14 cellular contexts compared by ENCODE assay signal in the genomic region with DNA sequence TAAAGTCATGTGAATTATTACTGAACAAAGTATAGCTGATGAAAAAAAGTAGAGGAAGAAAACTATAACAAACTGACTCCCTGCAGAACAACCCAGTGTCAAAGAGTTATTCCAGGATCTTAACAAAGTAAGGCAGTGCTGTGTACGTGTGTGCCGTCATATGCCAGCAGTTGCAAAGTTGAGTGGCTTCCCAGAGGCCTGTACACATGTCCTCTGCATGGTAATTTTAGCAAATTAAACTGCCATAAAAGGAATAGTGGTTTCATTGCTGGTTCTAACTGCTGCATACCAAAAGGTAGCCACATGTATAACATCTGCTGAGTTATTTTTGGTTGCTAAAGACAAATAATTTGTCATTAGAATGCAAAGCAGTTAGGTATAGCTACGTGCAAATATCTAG. TPM values are rescaled to one million over a fixed set of nuclear protein-coding genes. Genes with fewer than 3 reads are reported as not detected.
DNase-seq lines count a peak whose midpoint lies in the region; ATAC-seq and TF ChIP-seq lines count a peak whose summit lies in the region.
"Had no signal": no experiment of that assay in that cellular context is flagged by ENCODE, and none has a peak within 500 bp of the region (broad histone marks: within the 10 kb centered on the region; RNA-seq: fewer than 3 reads in every experiment).

No MANE protein-coding gene starts in this region.

- TF ChIP-seq CTCF in hepatocyte (IDR thresholded peaks at IDR 0.05; ENCODE audit: poor library complexity) = no peak

- no peaks in the 10 kb centered on the region for H3K9me3 Mint-ChIP-seq in activated T-cell treated with anti-CD3 and anti-CD28 coated beads, Interleukin-2, amount 50 U/mL, for 72 hours
- H3K9me3 Mint-ChIP-seq in activated naive CD8-positive, alpha-beta T cell (ENCODE audit: low read depth) = no peaks in the 10 kb centered on the region
- no peaks in the 10 kb centered on the region for H3K9me3 Mint-ChIP-seq in stimulated activated memory B cell treated with anti-CD40 and anti-IgM and Interleukin-4, amounts not matched to agents 10 μg/mL and 1 μg/mL and 100 μg/mL, for 72 hours
- H3K9me3 Mint-ChIP-seq: mesothelial cell of epicardium had no signal

- H3K4me2 ChIP-seq in hepatocyte = no peak overlapping the region

- no peaks in the 10 kb centered on the region for H3K36me3 ChIP-seq in hepatocyte (replicated peaks; ENCODE audit: insufficient read depth, low read depth)
- H3K36me3 ChIP-seq: vagina had no signal

- peak overlapping the region; percentile 47 to 75 for H3K4me3 Mint-ChIP-seq in activated T-cell treated with anti-CD3 and anti-CD28 coated beads, Interleukin-2, amount 50 U/mL, for 72 hours
- H3K4me3 Mint-ChIP-seq in activated naive CD8-positive, alpha-beta T cell = peak overlapping the region; percentile 50
- peak overlapping the region; percentile 44 for H3K4me3 Mint-ChIP-seq in stimulated activated memory B cell treated with anti-CD40 and anti-IgM and Interleukin-4, amounts not matched to agents 10 μg/mL and 1 μg/mL and 100 μg/mL, for 72 hours
- H3K4me3 Mint-ChIP-seq: mesothelial cell of epicardium had no signal

- H3K27ac ChIP-seq in hepatocyte = no peak overlapping the region
- H3K27ac ChIP-seq: RWPE1, vagina had no signal

- H3K4me1 Mint-ChIP-seq in activated T-cell treated with anti-CD3 and anti-CD28 coated beads, Interleukin-2, amount 50 U/mL, for 72 hours (ENCODE audit: low read depth) = peaks cover 92% of the 10 kb centered on the region
- peaks cover 92% of the 10 kb centered on the region for H3K4me1 Mint-ChIP-seq in activated naive CD8-positive, alpha-beta T cell (ENCODE audit: low read depth)
- peaks cover 80% of the 10 kb centered on the region for H3K4me1 Mint-ChIP-seq in stimulated activated memory B cell treated with anti-CD40 and anti-IgM and Interleukin-4, amounts not matched to agents 10 μg/mL and 1 μg/mL and 100 μg/mL, for 72 hours

- H3K27me3 ChIP-seq in hepatocyte = no peaks in the 10 kb centered on the region
- H3K27me3 ChIP-seq: vagina had no signal

- H4K20me1 ChIP-seq in hepatocyte (ENCODE audit: insufficient read depth, poor library complexity, severe bottlenecking) = no peaks in the 10 kb centered on the region

- H3K27ac Mint-ChIP-seq in activated T-cell treated with anti-CD3 and anti-CD28 coated beads, Interleukin-2, amount 50 U/mL, for 72 hours = peak overlapping the region; percentile 96
- peak overlapping the region; percentile 97 for H3K27ac Mint-ChIP-seq in activated naive CD8-positive, alpha-beta T cell
- peak overlapping the region; percentile 87 for H3K27ac Mint-ChIP-seq in stimulated activated memory B cell treated with anti-CD40 and anti-IgM and Interleukin-4, amounts not matched to agents 10 μg/mL and 1 μg/mL and 100 μg/mL, for 72 hours
- H3K27ac Mint-ChIP-seq: mesothelial cell of epicardium had no signal

- no peaks in the 10 kb centered on the region for H3K27me3 Mint-ChIP-seq in activated T-cell treated with anti-CD3 and anti-CD28 coated beads, Interleukin-2, amount 50 U/mL, for 72 hours (ENCODE audit: low read depth)
- no peaks in the 10 kb centered on the region for H3K27me3 Mint-ChIP-seq in activated naive CD8-positive, alpha-beta T cell
- no peaks in the 10 kb centered on the region for H3K27me3 Mint-ChIP-seq in stimulated activated memory B cell treated with anti-CD40 and anti-IgM and Interleukin-4, amounts not matched to agents 10 μg/mL and 1 μg/mL and 100 μg/mL, for 72 hours

- no peaks in the 10 kb centered on the region for H3K9me2 ChIP-seq in hepatocyte (replicated peaks; ENCODE audit: insufficient read depth)

- no peaks in the 10 kb centered on the region for H3K4me1 ChIP-seq in hepatocyte (ENCODE audit: insufficient read depth)
- H3K4me1 ChIP-seq: vagina had no signal

- no peak for DNase-seq in activated T-cell treated with anti-CD3 and anti-CD28 coated beads, Interleukin-2, amount 50 U/mL, for 72 hours
- DNase-seq in activated T-cell treated with anti-CD3 and anti-CD28 coated beads, Interleukin-2, amount 50 U/mL, for 48 hours = no peak
- DNase-seq in NCI-H510A (lab: John Stamatoyannopoulos, UW) (no peak), hepatocyte (ENCODE audit: low spot score) (no peak)
- DNase-seq: MV-4-11, NCI-H510A treated with DMSO at 0.1 percent for 48 hours had no signal

- no peaks in the 10 kb centered on the region for H3K9me3 ChIP-seq in hepatocyte (ENCODE audit: low read depth)
- H3K9me3 ChIP-seq: vagina had no signal

- no peaks in the 10 kb centered on the region for H3K79me2 ChIP-seq in hepatocyte

- H3K36me3 Mint-ChIP-seq in activated T-cell treated with anti-CD3 and anti-CD28 coated beads, Interleukin-2, amount 50 U/mL, for 72 hours (ENCODE audit: insufficient read depth in 2 of 2) = no peaks in the 10 kb centered on the region
- peaks cover 17% of the 10 kb centered on the region for H3K36me3 Mint-ChIP-seq in activated naive CD8-positive, alpha-beta T cell
- peaks cover 6% of the 10 kb centered on the region for H3K36me3 Mint-ChIP-seq in stimulated activated memory B cell treated with anti-CD40 and anti-IgM and Interleukin-4, amounts not matched to agents 10 μg/mL and 1 μg/mL and 100 μg/mL, for 72 hours
- H3K36me3 Mint-ChIP-seq: mesothelial cell of epicardium had no signal

- H3K4me3 ChIP-seq in hepatocyte = no peak overlapping the region
- H3K4me3 ChIP-seq: vagina had no signal

- no peak overlapping the region for H2AFZ ChIP-seq in hepatocyte

- 80% methylated on average over 3 of the region's 3 CpGs for WGBS in hepatocyte (ENCODE audit: low lambda C conversion rate, missing lambda C conversion rate)

- ATAC-seq in activated T-cell treated with anti-CD3 and anti-CD28 coated beads, Interleukin-2, amount 50 U/mL, for 72 hours (replicated peaks in 1 of 2) = peak in 1 of 2 donors; percentile 28
- ATAC-seq in HG03378 (IDR thresholded peaks at IDR 0.05; ENCODE audit: unreplicated experiment) (peak; percentile 37), HG03039 (IDR thresholded peaks at IDR 0.05; ENCODE audit: unreplicated experiment) (no peak)
- no peak for ATAC-seq in stimulated activated memory B cell treated with anti-CD40 and anti-IgM and Interleukin-4, amounts not matched to agents 10 μg/mL and 1 μg/mL and 100 μg/mL, for 72 hours
- ATAC-seq: HCT116 had no signal

RNA-seq across cellular contexts. Expression of gene RIPOR2, which starts 44.8 kb away (rescaled TPM):
- 10 to 100 TPM; 67.0 to 69.7 TPM for total RNA-seq in activated T-cell treated with anti-CD3 and anti-CD28 coated beads, Interleukin-2, amount 50 U/mL, for 72 hours
- 17.3 and 17.6 TPM in 2 replicates for total RNA-seq in hepatocyte
- polyA plus RNA-seq in hepatocyte = 11.8 and 14.4 TPM in 2 replicates
